ENCODE assay signal across 15 cellular contexts in the genomic region with DNA sequence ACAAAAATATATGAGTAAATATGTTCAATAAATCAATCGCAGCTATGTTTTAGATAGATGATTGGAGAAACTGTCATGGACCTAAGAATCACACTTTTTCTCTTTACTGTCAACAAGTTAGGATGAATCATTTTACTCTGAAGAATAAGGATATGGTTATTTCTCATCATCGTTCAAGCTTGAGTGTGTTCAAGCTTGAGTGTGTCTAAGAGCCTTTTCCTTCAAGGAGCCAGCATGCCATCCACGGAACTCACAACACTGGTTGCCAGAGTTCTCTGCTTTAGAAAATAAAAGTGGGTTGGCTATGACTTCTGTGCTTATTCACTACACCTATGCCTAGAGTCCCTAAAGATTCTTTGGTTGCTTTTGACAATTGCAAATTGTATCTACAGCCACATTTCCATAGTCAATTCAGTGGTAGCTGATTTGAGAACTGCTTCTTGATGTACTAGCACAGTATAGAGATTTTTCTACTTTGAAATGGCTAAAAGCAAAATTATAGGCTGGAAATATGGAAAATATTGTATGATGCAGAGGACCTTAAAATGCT. TPM values are rescaled to one million over a fixed set of nuclear protein-coding genes. Genes with fewer than 3 reads are reported as not detected.
A peak's percentile ranks its signal among the peaks of the same experiment; 100 is the strongest.
DNase-seq lines count a peak whose midpoint lies in the region; ATAC-seq, FAIRE-seq and TF ChIP-seq lines count a peak whose summit lies in the region.
"Had no signal": no experiment of that assay in that cellular context is flagged by ENCODE, and none has a peak within 500 bp of the region (broad histone marks: within the 10 kb centered on the region; RNA-seq: fewer than 3 reads in every experiment).

No MANE protein-coding gene starts in this region.

- TF ChIP-seq EP300 in A549 (IDR thresholded peaks at IDR 0.05), result no peak

- H3K36me3 Mint-ChIP-seq in activated naive CD8-positive, alpha-beta T cell, result no peaks in the 10 kb centered on the region
- H3K36me3 Mint-ChIP-seq in activated CD8-positive, alpha-beta memory T cell treated with anti-CD3 and anti-CD28 coated beads, Interleukin-2, amount 10 ng/mL, durations not matched to agents 7 days and 5 days, result no peaks in the 10 kb centered on the region
- H3K36me3 Mint-ChIP-seq: CD4-positive, alpha-beta memory T cell had no signal

- DNase-seq in A549 (ENCODE audit: low read depth in 1 of 2, low spot score in 1 of 2) (no peak), GM13977 (ENCODE audit: low spot score) (peak; percentile 7), lower lobe of right lung (no peak), NCI-H524 treated with DMSO at 0.1 percent for 48 hours (lab: John Stamatoyannopoulos, UW) (no peak), posterior cingulate gyrus (no peak), pancreas (no peak)
- DNase-seq in activated CD8-positive, alpha-beta memory T cell treated with anti-CD3 and anti-CD28 coated beads, Interleukin-2, amount 10 ng/mL, durations not matched to agents 7 days and 5 days, result no peak
- DNase-seq: NCI-H1694 treated with DMSO at 0.1 percent for 48 hours, T-helper 9 cell had no signal

- H3K27ac Mint-ChIP-seq in activated naive CD8-positive, alpha-beta T cell, result peak overlapping the region; percentile 28
- no peak overlapping the region for H3K27ac Mint-ChIP-seq in activated CD8-positive, alpha-beta memory T cell treated with anti-CD3 and anti-CD28 coated beads, Interleukin-2, amount 10 ng/mL, durations not matched to agents 7 days and 5 days

- no peak for TF ChIP-seq RAD21 in A549 (conservative IDR thresholded peaks at IDR 0.05 in 1 of 2, IDR thresholded peaks at IDR 0.05 in 1 of 2)

- 81% methylated on average over 3 of the region's 3 CpGs for WGBS in A549 (ENCODE audit: missing lambda C conversion rate)
- WGBS in pancreas, 2 donors, result 68 to 82% methylated on average over 3 of the region's 3 CpGs

- no peaks in the 10 kb centered on the region for H3K27me3 Mint-ChIP-seq in activated naive CD8-positive, alpha-beta T cell
- H3K27me3 Mint-ChIP-seq in activated CD8-positive, alpha-beta memory T cell treated with anti-CD3 and anti-CD28 coated beads, Interleukin-2, amount 10 ng/mL, durations not matched to agents 7 days and 5 days, result peaks cover 6% of the 10 kb centered on the region
- H3K27me3 Mint-ChIP-seq: CD4-positive, alpha-beta memory T cell; dendritic cell treated with granulocyte-macrophage colony-stimulating factor and Interleukin-4, amounts not matched to agents 40 ng/mL and 50 ng/mL, for 4 days had no signal

- POLR2A ChIA-PET in A549 (lab: Yijun Ruan, JAX), result interaction anchor here (1.6 kb wide), 1 partner anchor 148 kb away, joined by 5 read pairs; no protein-coding TSS in a partner anchor

- no peaks in the 10 kb centered on the region for H3K4me1 ChIP-seq in A549
- peaks cover 8% of the 10 kb centered on the region for H3K4me1 ChIP-seq in lower lobe of right lung
- no peaks in the 10 kb centered on the region for H3K4me1 ChIP-seq in pancreas

- H3K9me3 Mint-ChIP-seq in activated naive CD8-positive, alpha-beta T cell (ENCODE audit: low read depth), result no peaks in the 10 kb centered on the region
- H3K9me3 Mint-ChIP-seq in activated CD8-positive, alpha-beta memory T cell treated with anti-CD3 and anti-CD28 coated beads, Interleukin-2, amount 10 ng/mL, durations not matched to agents 7 days and 5 days (ENCODE audit: low read depth), result no peaks in the 10 kb centered on the region
- H3K9me3 Mint-ChIP-seq: dendritic cell treated with granulocyte-macrophage colony-stimulating factor and Interleukin-4, amounts not matched to agents 40 ng/mL and 50 ng/mL, for 4 days had no signal

- H3K27me3 ChIP-seq in lower lobe of right lung (ENCODE audit: low read depth), result no peaks in the 10 kb centered on the region
- H3K27me3 ChIP-seq in pancreas, result no peaks in the 10 kb centered on the region
- H3K27me3 ChIP-seq: gastroesophageal sphincter had no signal

- H3K4me2 ChIP-seq in A549, result peak overlapping the region; percentile 82

- in situ Hi-C loops in GM13977 (cut with MboI; ENCODE audit: low pct_unique_long_range_greater_than_20kb, low sequenced_read_pairs, unreplicated experiment), result loop anchor here (10.0 kb wide), 1 partner anchor 143 kb away; no protein-coding TSS in a partner anchor

- ATAC-seq in A549 (no peak), lower lobe of right lung (peak; percentile 39 to 46), pancreas (no peak)
- no peak for ATAC-seq in activated CD8-positive, alpha-beta memory T cell treated with anti-CD3 and anti-CD28 coated beads, Interleukin-2, amount 10 ng/mL, durations not matched to agents 7 days and 5 days

- intact Hi-C loops in lower lobe of right lung (cut with DNase I), result no loop called here
- intact Hi-C loops in posterior cingulate gyrus (cut with DNase I), result loop anchor here (5.0 kb wide), 1 partner anchor 150 kb away; a partner anchor contains a TSS
- intact Hi-C loops in pancreas (cut with DNase I), result no loop called here

- H3K9me3 ChIP-seq in A549, result no peaks in the 10 kb centered on the region
- H3K9me3 ChIP-seq in lower lobe of right lung, result no peaks in the 10 kb centered on the region
- no peaks in the 10 kb centered on the region for H3K9me3 ChIP-seq in pancreas
- H3K9me3 ChIP-seq: gastroesophageal sphincter had no signal

- H3K4me3 Mint-ChIP-seq in activated naive CD8-positive, alpha-beta T cell, result peak overlapping the region; percentile 88
- H3K4me3 Mint-ChIP-seq in activated CD8-positive, alpha-beta memory T cell treated with anti-CD3 and anti-CD28 coated beads, Interleukin-2, amount 10 ng/mL, durations not matched to agents 7 days and 5 days, result no peak overlapping the region

- CTCF ChIA-PET in A549 (lab: Yijun Ruan, JAX), result interaction anchor here (0.5 to 1.8 kb wide), 16 partner anchors 13 to 1742 kb away, joined by 3 to 13 read pairs (median 3); no protein-coding TSS in a partner anchor
- CTCF ChIA-PET in activated CD8-positive, alpha-beta memory T cell treated with anti-CD3 and anti-CD28 coated beads, Interleukin-2, amount 10 ng/mL, durations not matched to agents 7 days and 5 days (lab: Charles Lee), result interaction anchor here (0.8 to 5.0 kb wide), 10 partner anchors 12 to 497 kb away, joined by 3 to 30 read pairs (median 5); a partner anchor contains a TSS

- no peak for TF ChIP-seq CTCF in A549 (IDR thresholded peaks at IDR 0.05)
- TF ChIP-seq CTCF in GM13977 (IDR thresholded peaks at IDR 0.05; ENCODE audit: extremely low read depth, insufficient read depth, missing control alignments), result no peak
- TF ChIP-seq CTCF in lower lobe of right lung (IDR thresholded peaks at IDR 0.05), result no peak
- no peak for TF ChIP-seq CTCF in pancreas (IDR thresholded peaks at IDR 0.05)

- TF ChIP-seq POLR2A in A549 (IDR thresholded peaks at IDR 0.05; ENCODE audit: low read length), result no peak

- FAIRE-seq in A549 (lab: Jason Lieb, UNC) (no peak), pancreas (lab: Jason Lieb, UNC) (no peak)
- FAIRE-seq: HTR-8/SVneo had no signal

- no peak overlapping the region for H3K4me3 ChIP-seq in A549
- no peak overlapping the region for H3K4me3 ChIP-seq in lower lobe of right lung
- H3K4me3 ChIP-seq in pancreas, result no peak overlapping the region

- H3K4me1 Mint-ChIP-seq in activated naive CD8-positive, alpha-beta T cell (ENCODE audit: low read depth), result peaks cover 16% of the 10 kb centered on the region
- peaks cover 16% of the 10 kb centered on the region for H3K4me1 Mint-ChIP-seq in activated CD8-positive, alpha-beta memory T cell treated with anti-CD3 and anti-CD28 coated beads, Interleukin-2, amount 10 ng/mL, durations not matched to agents 7 days and 5 days

- H3K36me3 ChIP-seq in lower lobe of right lung (no peaks in the 10 kb centered on the region), pancreas (no peaks in the 10 kb centered on the region)
- H3K36me3 ChIP-seq: gastroesophageal sphincter had no signal

- H3K27ac ChIP-seq in A549 (peak overlapping the region; percentile 81 to 91; a peak in 5 of 6 replicates), lower lobe of right lung (peak overlapping the region; percentile 69), pancreas (no peak overlapping the region)

TF ChIP-seq in A549, 52 proteins besides CTCF, POLR2A, EP300 and RAD21:
- TF ChIP-seq NPAS2 (CRISPR knock-in tag; IDR thresholded peaks at IDR 0.05; ENCODE audit: borderline replicate concordance) (no peak), POLR2AphosphoS2 (conservative IDR thresholded peaks at IDR 0.05; ENCODE audit: low read length) (no peak)

RNA-seq across cellular contexts. Expression of a gene that starts 58.1 kb away (rescaled TPM):
- polyA plus RNA-seq in A549 (2011; rRNA removed) (1.0 and 1.4 TPM in 2 replicates), A549 (2017; fragmentation: RNase III; extraction: RNeasy Plus Mini Kit Qiagen cat#74134 plus additional on column Dnase treatment) (0.06 to 0.17 TPM (median 0.17 TPM) in 3 replicates), pancreas (under 1 TPM; 0.12 to 0.15 TPM)
- polyA plus RNA-seq in A549 (2012; cell fraction: cytosol; rRNA removed), result 0.06 and 0.13 TPM in 2 replicates
- polyA plus RNA-seq in A549 (2012; cell fraction: nucleus; rRNA removed), result 0.07 and 0.11 TPM in 2 replicates
- 0.24 and 0.58 TPM in 2 replicates for polyA minus RNA-seq in A549 (2011; rRNA and poly(A)+ RNA removed)
- total RNA-seq in lower lobe of right lung (54.8 TPM), pancreas (under 1 TPM in 4 of 6 donors, not detected in 2; 0.04 to 0.18 (median 0.14) TPM)
- not detected for total RNA-seq in activated CD8-positive, alpha-beta memory T cell treated with anti-CD3 and anti-CD28 coated beads, Interleukin-2, amount 10 ng/mL, durations not matched to agents 7 days and 5 days
- total RNA-seq: CD4-positive, alpha-beta memory T cell; liver had no signal
- polyA plus RNA-seq: CD4-positive, alpha-beta memory T cell had no signal

Comparison
In these comparisons a context has a peak if more than half of its experiments do, and no peak if none do; other contexts are left out.
1. ATAC-seq: peak in lower lobe of right lung (2 of 2); none in A549 (0 of 2), activated CD8-positive, alpha-beta memory T cell treated with anti-CD3 and anti-CD28 coated beads, Interleukin-2, amount 10 ng/mL, durations not matched to agents 7 days and 5 days (single experiment) and pancreas (0 of 4).
2. H3K27ac ChIP-seq: peak in A549 (2 of 2) and lower lobe of right lung (single experiment); none in pancreas (0 of 4).
3. RNA of a gene that starts 58.1 kb away (total RNA-seq): 54.8 TPM in lower lobe of right lung (single experiment); 0.04 to 0.18 TPM in pancreas and not detected in activated CD8-positive, alpha-beta memory T cell treated with anti-CD3 and anti-CD28 coated beads, Interleukin-2, amount 10 ng/mL, durations not matched to agents 7 days and 5 days; every median in the first group is over 10 times any median in the second.